16 cellular contexts compared by ENCODE assay signal in genomic region chr2:237721828-237722227, GRCh38.
DNase-seq lines count a peak whose midpoint lies in the region; ATAC-seq and TF ChIP-seq lines count a peak whose summit lies in the region.
"Had no signal": no experiment of that assay in that cellular context is flagged by ENCODE, and none has a peak within 500 bp of the region (broad histone marks: within the 10 kb centered on the region; RNA-seq: fewer than 3 reads in every experiment).

No MANE protein-coding gene starts in this region.

- no peak overlapping the region for H3K4me2 ChIP-seq in skeletal muscle satellite cell (ENCODE audit: low read length)

- H3K9me3 ChIP-seq in right cardiac atrium (ENCODE audit: control insufficient read depth, low read length) (no peaks in the 10 kb centered on the region), skeletal muscle satellite cell (replicated peaks; ENCODE audit: low read length) (no peaks in the 10 kb centered on the region)
- H3K9me3 ChIP-seq: testis had no signal

- peak overlapping the region; percentile 11 for H3K9ac ChIP-seq in skeletal muscle satellite cell (ENCODE audit: low read depth, low read length)

- DNase-seq in NCI-H82 (lab: John Stamatoyannopoulos, UW) (peak; percentile 69), NCI-H82 treated with DMSO at 0.1 percent for 48 hours (lab: John Stamatoyannopoulos, UW; ENCODE audit: unreplicated experiment) (no peak), activated B cell treated with CpG ODN at 0.5 μM for 24 hours (no peak), right cardiac atrium (no peak), mesenteric fat pad (ENCODE audit: low spot score) (no peak), NCI-H510A treated with DMSO at 0.1 percent for 48 hours (lab: John Stamatoyannopoulos, UW) (no peak), DMS79 (lab: John Stamatoyannopoulos, UW) (no peak)
- DNase-seq: 8988T; activated CD4-positive, alpha-beta T cell treated with anti-CD3 and anti-CD28 coated beads, Interleukin-2, amount 50 U/mL, for 48 hours; foreskin fibroblast; islet precursor cell; NCI-H1048; NCI-H510A; testis had no signal

- H3K27me3 Mint-ChIP-seq in activated B cell treated with CpG ODN at 0.5 μM for 24 hours, result no peaks in the 10 kb centered on the region

- POLR2A ChIA-PET in activated B cell treated with CpG ODN at 0.5 μM for 24 hours (lab: Charles Lee), result no interaction called here

- peaks cover 35% of the 10 kb centered on the region for H3K4me1 Mint-ChIP-seq in activated B cell treated with CpG ODN at 0.5 μM for 24 hours

- H3K36me3 Mint-ChIP-seq in activated B cell treated with CpG ODN at 0.5 μM for 24 hours (ENCODE audit: low read depth), result peaks cover 71% of the 10 kb centered on the region

- H3K27ac Mint-ChIP-seq in activated B cell treated with CpG ODN at 0.5 μM for 24 hours, result peak overlapping the region; percentile 43

- intact Hi-C loops in activated B cell treated with CpG ODN at 0.5 μM for 24 hours (cut with micrococcal nuclease), result no loop called here
- intact Hi-C loops in right cardiac atrium (cut with DNase I), result no loop called here

- H3K27ac ChIP-seq in right cardiac atrium (ENCODE audit: low read length), result peak overlapping the region; percentile 30
- H3K27ac ChIP-seq: testis had no signal

- H3K9me3 Mint-ChIP-seq in activated B cell treated with CpG ODN at 0.5 μM for 24 hours, result no peaks in the 10 kb centered on the region

- CTCF ChIA-PET in activated B cell treated with CpG ODN at 0.5 μM for 24 hours (lab: Charles Lee), result interaction anchor here (3.2 kb wide), 1 partner anchor 23 kb away, joined by 14 read pairs; no protein-coding TSS in a partner anchor

- TF ChIP-seq CTCF in activated B cell treated with CpG ODN at 0.5 μM for 24 hours (IDR thresholded peaks at IDR 0.05), result no peak

- WGBS in right cardiac atrium, result 73% methylated on average over 8 of the region's 8 CpGs

- ATAC-seq in activated B cell treated with CpG ODN at 0.5 μM for 24 hours (ENCODE audit: low read depth), result no peak
- no peak for ATAC-seq in right cardiac atrium
- ATAC-seq: Panc1 had no signal

- H3K4me1 ChIP-seq in right cardiac atrium (ENCODE audit: control insufficient read depth, insufficient read depth, low read length) (peaks cover 6% of the 10 kb centered on the region), skeletal muscle satellite cell (ENCODE audit: control insufficient read depth, insufficient read depth, low read length) (peaks cover 32% of the 10 kb centered on the region)

- H3K4me3 ChIP-seq in right cardiac atrium (ENCODE audit: low read length) (no peak overlapping the region), skeletal muscle satellite cell (ENCODE audit: low read length) (no peak overlapping the region)
- H3K4me3 ChIP-seq: testis had no signal

- no peak overlapping the region for H3K4me3 Mint-ChIP-seq in activated B cell treated with CpG ODN at 0.5 μM for 24 hours

- H3K36me3 ChIP-seq in skeletal muscle satellite cell (ENCODE audit: insufficient read depth, low read length), result peaks cover 20% of the 10 kb centered on the region

- H3K27me3 ChIP-seq in right cardiac atrium (ENCODE audit: control insufficient read depth, insufficient read depth), result no peaks in the 10 kb centered on the region
- no peaks in the 10 kb centered on the region for H3K27me3 ChIP-seq in skeletal muscle satellite cell (ENCODE audit: control insufficient read depth, insufficient read depth, low read length)
- H3K27me3 ChIP-seq: testis had no signal
